9 cellular contexts compared by ENCODE assay signal in genomic region chr17:49715717-49716279, GRCh38. TPM values are rescaled to one million over a fixed set of nuclear protein-coding genes. Genes with fewer than 3 reads are reported as not detected.
DNase-seq lines count a peak whose midpoint lies in the region; TF ChIP-seq lines count a peak whose summit lies in the region.
"Had no signal": no experiment of that assay in that cellular context is flagged by ENCODE, and none has a peak within 500 bp of the region (broad histone marks: within the 10 kb centered on the region; RNA-seq: fewer than 3 reads in every experiment).

No MANE protein-coding gene starts in this region.

- no peaks in the 10 kb centered on the region for H3K9me3 Mint-ChIP-seq in activated CD4-positive, alpha-beta memory T cell treated with anti-CD3 and anti-CD28 coated beads, Interleukin-2, amount 10 ng/mL, durations not matched to agents 7 days and 5 days
- no peaks in the 10 kb centered on the region for H3K9me3 Mint-ChIP-seq in endothelial cell (ENCODE audit: unreplicated experiment)

- TF ChIP-seq CTCF in endothelial cell (IDR thresholded peaks at IDR 0.05; ENCODE audit: unreplicated experiment) = no peak

- peak overlapping the region; percentile 26 for H3K4me3 Mint-ChIP-seq in activated CD4-positive, alpha-beta memory T cell treated with anti-CD3 and anti-CD28 coated beads, Interleukin-2, amount 10 ng/mL, durations not matched to agents 7 days and 5 days
- H3K4me3 Mint-ChIP-seq in endothelial cell (ENCODE audit: unreplicated experiment) = no peak overlapping the region

- CTCF ChIA-PET in activated CD4-positive, alpha-beta memory T cell treated with anti-CD3 and anti-CD28 coated beads, Interleukin-2, amount 10 ng/mL, durations not matched to agents 7 days and 5 days (lab: Charles Lee) = interaction anchor here (0.9 to 3.1 kb wide), 11 partner anchors 8 to 281 kb away, joined by 3 to 10 read pairs (median 4); partner anchors contain the start of genes FAM117A and SLC35B1

- no peaks in the 10 kb centered on the region for H3K27me3 Mint-ChIP-seq in activated CD4-positive, alpha-beta memory T cell treated with anti-CD3 and anti-CD28 coated beads, Interleukin-2, amount 10 ng/mL, durations not matched to agents 7 days and 5 days
- peaks cover 2% of the 10 kb centered on the region for H3K27me3 Mint-ChIP-seq in endothelial cell (ENCODE audit: unreplicated experiment)

- H3K4me1 Mint-ChIP-seq in activated CD4-positive, alpha-beta memory T cell treated with anti-CD3 and anti-CD28 coated beads, Interleukin-2, amount 10 ng/mL, durations not matched to agents 7 days and 5 days = peaks cover 53% of the 10 kb centered on the region
- peaks cover 5% of the 10 kb centered on the region for H3K4me1 Mint-ChIP-seq in endothelial cell (ENCODE audit: unreplicated experiment)

- H3K27me3 ChIP-seq in H7 (ENCODE audit: control insufficient read depth, insufficient read depth, low read length) = no peaks in the 10 kb centered on the region
- H3K27me3 ChIP-seq: tibial nerve had no signal

- H3K36me3 Mint-ChIP-seq in activated CD4-positive, alpha-beta memory T cell treated with anti-CD3 and anti-CD28 coated beads, Interleukin-2, amount 10 ng/mL, durations not matched to agents 7 days and 5 days (ENCODE audit: low read depth) = peaks cover 81% of the 10 kb centered on the region
- H3K36me3 Mint-ChIP-seq in endothelial cell (ENCODE audit: low read depth, unreplicated experiment) = peaks cover 4% of the 10 kb centered on the region

- H3K27ac Mint-ChIP-seq in activated CD4-positive, alpha-beta memory T cell treated with anti-CD3 and anti-CD28 coated beads, Interleukin-2, amount 10 ng/mL, durations not matched to agents 7 days and 5 days = peak overlapping the region; percentile 90
- no peak overlapping the region for H3K27ac Mint-ChIP-seq in endothelial cell (ENCODE audit: unreplicated experiment)

- DNase-seq in NCI-H2107 (lab: John Stamatoyannopoulos, UW) (peak; percentile 59), endothelial cell (ENCODE audit: low spot score) (no peak), H7 (no peak), globus pallidus (ENCODE audit: low spot score) (no peak)
- peak; percentile 49 for DNase-seq in activated CD4-positive, alpha-beta memory T cell treated with anti-CD3 and anti-CD28 coated beads, Interleukin-2, amount 10 ng/mL, durations not matched to agents 7 days and 5 days
- peak; percentile 50 for DNase-seq in effector CD4-positive, alpha-beta T cell
- DNase-seq in stimulated activated CD8-positive, alpha-beta memory T cell treated with anti-CD3 and anti-CD28 coated beads, Interleukin-7, amount 100 ng/mL, for 4 hours (ENCODE audit: low read depth in 2 of 2) = peak; percentile 39 to 43
- DNase-seq: T1000 had no signal

- no peak overlapping the region for H3K4me3 ChIP-seq in H7 (ENCODE audit: insufficient read depth, low read depth, low read length)
- H3K4me3 ChIP-seq: tibial nerve had no signal

- POLR2A ChIA-PET in activated CD4-positive, alpha-beta memory T cell treated with anti-CD3 and anti-CD28 coated beads, Interleukin-2, amount 10 ng/mL, durations not matched to agents 7 days and 5 days (lab: Charles Lee) = interaction anchor here (0.7 to 7.1 kb wide), 12 partner anchors 8 to 503 kb away, joined by 3 to 100 read pairs (median 7); partner anchors contain the start of genes FAM117A, KAT7 and SLC35B1

- H3K36me3 ChIP-seq in H7 (replicated peaks; ENCODE audit: control insufficient read depth, insufficient read depth, low read length) = peaks cover 36% of the 10 kb centered on the region

RNA-seq across cellular contexts. Expression of gene SLC35B1, which starts 8.0 kb away (rescaled TPM):
- 10 to 100 TPM; 50.4 TPM for total RNA-seq in activated CD4-positive, alpha-beta memory T cell treated with anti-CD3 and anti-CD28 coated beads, Interleukin-2, amount 10 ng/mL, durations not matched to agents 7 days and 5 days
- total RNA-seq in endothelial cell (ENCODE audit: unreplicated experiment) = 84.3 TPM
- 57.6 and 76.6 TPM in 2 replicates for total RNA-seq in H7 (2014; rRNA removed; shearing (Covaris generic))

RNA-seq across cellular contexts. Expression of gene SPOP, which starts 37.9 kb away (rescaled TPM):
- 10 to 100 TPM; 52.2 to 57.8 TPM for total RNA-seq in activated CD4-positive, alpha-beta memory T cell treated with anti-CD3 and anti-CD28 coated beads, Interleukin-2, amount 10 ng/mL, durations not matched to agents 7 days and 5 days
- 55.6 TPM for total RNA-seq in endothelial cell (ENCODE audit: unreplicated experiment)
- total RNA-seq in H7 (2014; rRNA removed; shearing (Covaris generic)) = 16.1 and 26.2 TPM in 2 replicates

RNA-seq across cellular contexts. Expression of gene FAM117A, which starts 48.1 kb away (rescaled TPM):
- 10 to 100 TPM; 61.0 to 62.0 TPM for total RNA-seq in activated CD4-positive, alpha-beta memory T cell treated with anti-CD3 and anti-CD28 coated beads, Interleukin-2, amount 10 ng/mL, durations not matched to agents 7 days and 5 days
- 9.2 TPM for total RNA-seq in endothelial cell (ENCODE audit: unreplicated experiment)
- 21.8 and 24.3 TPM in 2 replicates for total RNA-seq in H7 (2014; rRNA removed; shearing (Covaris generic))

Comparison
In these comparisons a context has a peak if more than half of its experiments do, and no peak if none do; other contexts are left out.
1. DNase-seq: peak in NCI-H2107 (single experiment), activated CD4-positive, alpha-beta memory T cell treated with anti-CD3 and anti-CD28 coated beads, Interleukin-2, amount 10 ng/mL, durations not matched to agents 7 days and 5 days (single experiment), effector CD4-positive, alpha-beta T cell (single experiment) and stimulated activated CD8-positive, alpha-beta memory T cell treated with anti-CD3 and anti-CD28 coated beads, Interleukin-7, amount 100 ng/mL, for 4 hours (2 of 2); none in endothelial cell (single experiment), H7 (single experiment) and globus pallidus (single experiment).